ENCODE assay signal across 9 cellular contexts in the genomic region with DNA sequence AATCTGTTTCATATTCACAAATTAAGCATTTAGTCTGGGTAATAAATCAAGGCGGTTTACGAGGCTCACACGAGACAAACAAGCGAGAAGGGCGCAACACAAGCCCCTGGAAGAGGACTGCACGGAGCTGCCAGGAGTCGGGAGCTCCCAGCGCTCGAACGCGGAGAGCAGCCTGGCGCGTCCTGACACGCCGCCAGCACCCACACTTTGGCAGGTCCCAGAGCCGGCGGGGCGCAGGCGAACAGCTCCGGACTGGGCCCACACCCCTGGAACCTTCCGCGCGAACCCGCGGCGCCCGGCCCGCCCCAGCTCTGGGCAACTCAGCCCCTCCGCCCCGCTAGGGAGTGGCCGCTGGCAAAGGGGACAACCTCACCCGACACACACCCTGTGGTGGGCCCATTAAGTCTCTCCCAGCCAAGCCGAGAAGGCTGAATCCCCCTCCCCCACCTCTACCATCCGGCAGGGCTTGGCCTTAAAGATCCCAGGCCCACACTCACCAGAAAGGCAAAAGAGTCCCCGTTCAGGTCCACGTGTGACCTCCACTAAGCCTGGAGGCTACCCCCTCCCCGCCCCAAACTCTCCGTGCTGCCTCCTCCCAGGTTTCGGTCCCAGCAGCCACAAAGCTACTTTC. TPM values are rescaled to one million over a fixed set of nuclear protein-coding genes. Genes with fewer than 3 reads are reported as not detected.
DNase-seq lines count a peak whose midpoint lies in the region; ATAC-seq and TF ChIP-seq lines count a peak whose summit lies in the region.
"Had no signal": no experiment of that assay in that cellular context is flagged by ENCODE, and none has a peak within 500 bp of the region (broad histone marks: within the 10 kb centered on the region; RNA-seq: fewer than 3 reads in every experiment).

No MANE protein-coding gene starts in this region.

- H3K36me3 ChIP-seq in left ventricle myocardium inferior (no peaks in the 10 kb centered on the region), gastroesophageal sphincter (no peaks in the 10 kb centered on the region)

- no peak for TF ChIP-seq POLR2A in gastroesophageal sphincter (IDR thresholded peaks at IDR 0.05)

- ATAC-seq in HG03432 (IDR thresholded peaks at IDR 0.05; ENCODE audit: unreplicated experiment) (no peak), gastroesophageal sphincter (no peak)

- no peaks in the 10 kb centered on the region for H3K9me3 ChIP-seq in left ventricle myocardium inferior (replicated peaks)
- no peaks in the 10 kb centered on the region for H3K9me3 ChIP-seq in gastroesophageal sphincter

- H3K27me3 ChIP-seq in left ventricle myocardium inferior (ENCODE audit: low read depth) (no peaks in the 10 kb centered on the region), gastroesophageal sphincter (no peaks in the 10 kb centered on the region)

- WGBS in gastroesophageal sphincter (ENCODE audit: low coverage in 1 of 2), 2 donors = no CpG with 5 or more reads among the region's 39 CpGs

- TF ChIP-seq CTCF in left ventricle myocardium inferior (IDR thresholded peaks at IDR 0.05; ENCODE audit: borderline replicate concordance) (no peak), retinal pigment epithelial cell (conservative IDR thresholded peaks at IDR 0.05; ENCODE audit: low read depth, low read length) (no peak), gastroesophageal sphincter (IDR thresholded peaks at IDR 0.05) (no peak)

- no peak for TF ChIP-seq EP300 in gastroesophageal sphincter (IDR thresholded peaks at IDR 0.05)

- peaks cover 53% of the 10 kb centered on the region for H3K4me1 ChIP-seq in left ventricle myocardium inferior
- H3K4me1 ChIP-seq in gastroesophageal sphincter = peaks cover 0 to 42% (median 15%) of the 10 kb centered on the region in 3 donors

- DNase-seq in ELR (ENCODE audit: low read depth) (peak; percentile 16), RPMI7951 (ENCODE audit: low read depth) (peak; percentile 21), left ventricle myocardium inferior (no peak), retinal pigment epithelial cell (ENCODE audit: low read depth) (no peak), NCI-H510A treated with DMSO at 0.1 percent for 48 hours (lab: John Stamatoyannopoulos, UW) (no peak), NCI-H1436 treated with DMSO at 0.1 percent for 48 hours (lab: John Stamatoyannopoulos, UW) (no peak)
- DNase-seq: SHP77 had no signal

- peak overlapping the region; percentile 69 for H3K4me3 ChIP-seq in left ventricle myocardium inferior
- H3K4me3 ChIP-seq in retinal pigment epithelial cell (ENCODE audit: low read length) = peak overlapping the region; percentile 57
- peak overlapping the region in 1 of 2 donors; percentile 59 for H3K4me3 ChIP-seq in gastroesophageal sphincter

- intact Hi-C loops in left ventricle myocardium inferior (cut with micrococcal nuclease) = loop anchor here (10.0 kb wide), 1 partner anchor 50 kb away; a partner anchor contains a TSS

- H3K27ac ChIP-seq in left ventricle myocardium inferior (replicated peaks) = peak overlapping the region; percentile 73
- no peak overlapping the region for H3K27ac ChIP-seq in gastroesophageal sphincter

RNA-seq across cellular contexts. Expression of a gene that starts 47.4 kb away (rescaled TPM):
- 29.5 and 42.9 TPM in 2 replicates for total RNA-seq in RPMI7951 (2014; rRNA removed; shearing (Covaris generic))
- 15.1 TPM for total RNA-seq in left ventricle myocardium inferior
- 10 to 100 TPM; 18.4 to 27.4 (median 21.4) TPM for total RNA-seq in gastroesophageal sphincter

Comparison
In these comparisons a context has a peak if more than half of its experiments do, and no peak if none do; other contexts are left out.
1. DNase-seq: peak in ELR (single experiment) and RPMI7951 (single experiment); none in left ventricle myocardium inferior (single experiment), retinal pigment epithelial cell (single experiment), NCI-H510A treated with DMSO at 0.1 percent for 48 hours (single experiment) and NCI-H1436 treated with DMSO at 0.1 percent for 48 hours (single experiment).